Comparison of ENCODE assay signal across 1 cellular context in the genomic region with DNA sequence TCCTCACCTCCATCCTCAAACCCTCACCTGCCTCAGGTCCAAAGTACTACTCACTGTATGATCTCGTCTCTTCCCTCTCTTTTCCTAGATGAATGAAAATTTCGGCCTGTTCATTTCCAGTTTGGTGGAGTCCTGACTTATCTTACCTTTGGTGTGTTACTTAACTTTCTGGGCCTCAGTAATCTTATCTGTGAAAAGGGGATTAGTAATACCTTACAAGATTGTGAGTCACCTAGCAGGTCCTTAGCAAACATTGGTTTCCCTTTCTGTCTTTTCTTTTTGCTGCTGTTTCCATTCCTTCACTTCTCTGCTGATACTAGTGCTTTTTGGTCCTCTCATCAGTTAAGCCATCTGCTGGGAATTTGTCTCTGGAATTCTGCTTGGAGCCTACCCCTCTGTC.
A peak's percentile ranks its signal among the peaks of the same experiment; 100 is the strongest.
TF ChIP-seq lines count a peak whose summit lies in the region.

No MANE protein-coding gene starts in this region.

TF ChIP-seq in K562, 482 proteins besides CTCF, POLR2A, EP300 and RAD21:
- TF ChIP-seq TARDBP (IDR thresholded peaks at IDR 0.05) (no peak), FOSL1 (tag; conservative IDR thresholded peaks at IDR 0.05) (peak; percentile 53)
